Comparison of ENCODE assay signal across 13 cellular contexts in the genomic region with DNA sequence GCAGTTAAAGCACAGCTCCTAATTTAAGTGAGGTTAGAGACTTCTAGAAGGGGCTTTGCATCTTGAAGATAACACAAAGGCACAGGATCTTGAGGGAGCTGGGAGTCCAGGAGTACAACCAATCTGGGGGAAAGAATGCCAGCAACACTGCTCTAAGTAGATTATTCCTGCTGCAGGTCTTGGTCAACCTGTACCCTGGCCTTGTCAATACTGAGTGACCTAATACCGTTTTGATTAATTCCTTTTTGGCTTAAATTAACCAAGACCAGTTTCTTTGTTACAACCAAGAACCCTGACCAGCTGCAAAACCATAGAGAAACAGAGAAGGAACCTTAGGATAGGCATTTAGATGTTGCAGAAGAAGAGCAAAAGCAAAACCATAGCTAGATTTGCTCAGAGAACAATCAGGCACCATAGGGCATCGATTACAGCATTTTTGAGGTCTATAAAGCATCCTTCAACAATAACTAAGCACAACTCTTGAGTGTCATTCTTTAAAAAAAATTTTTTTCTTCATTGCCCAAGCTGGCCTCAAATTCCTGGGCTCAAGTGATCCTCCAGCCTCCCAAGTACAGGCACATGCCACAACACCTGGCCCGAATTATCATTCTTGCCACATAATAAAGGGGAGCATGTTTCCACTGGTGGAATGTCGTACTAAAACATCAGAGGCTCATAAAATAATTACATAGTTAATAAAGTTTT. TPM values are rescaled to one million over a fixed set of nuclear protein-coding genes. Genes with fewer than 3 reads are reported as not detected.
A peak's percentile ranks its signal among the peaks of the same experiment; 100 is the strongest.
DNase-seq lines count a peak whose midpoint lies in the region; TF ChIP-seq lines count a peak whose summit lies in the region.
"Had no signal": no experiment of that assay in that cellular context is flagged by ENCODE, and none has a peak within 500 bp of the region (broad histone marks: within the 10 kb centered on the region; RNA-seq: fewer than 3 reads in every experiment).

No MANE protein-coding gene starts in this region.

- H3K9me3 Mint-ChIP-seq in T-helper 2 cell treated with Interferon-gamma antibody and Interleukin-4, amounts not matched to agents 5 μg/mL and 100 μg/mL, for 36 hours, result no peaks in the 10 kb centered on the region
- no peaks in the 10 kb centered on the region for H3K9me3 Mint-ChIP-seq in Calu3 (ENCODE audit: low read depth, unreplicated experiment)
- H3K9me3 Mint-ChIP-seq: activated B cell treated with CpG ODN at 0.5 μM for 24 hours had no signal

- H3K4me1 ChIP-seq in OCI-LY1 (ENCODE audit: insufficient read depth, low read length, severe bottlenecking), result peaks cover 77% of the 10 kb centered on the region
- peaks cover 51 to 71% (median 62%) of the 10 kb centered on the region in 3 donors for H3K4me1 ChIP-seq in skeletal muscle tissue (ENCODE audit: control insufficient read depth in 3 of 3, insufficient read depth in 3 of 3, low read length in 3 of 3)

- H3K4me3 ChIP-seq in OCI-LY1 (ENCODE audit: low read depth, low read length, poor library complexity, severe bottlenecking), result no peak overlapping the region
- peak overlapping the region in 1 of 3 donors; percentile 28 for H3K4me3 ChIP-seq in skeletal muscle tissue (ENCODE audit: low read length in 3 of 3)
- H3K4me3 ChIP-seq: stomach had no signal

- intact Hi-C loops in Calu3 (cut with micrococcal nuclease; ENCODE audit: unreplicated experiment), result no loop called here

- no peaks in the 10 kb centered on the region for H3K27me3 ChIP-seq in OCI-LY1 (ENCODE audit: insufficient read depth, low read length)
- no peaks in the 10 kb centered on the region for H3K27me3 ChIP-seq in skeletal muscle tissue (ENCODE audit: control insufficient read depth in 3 of 3, insufficient read depth in 3 of 3, low read length in 3 of 3)
- H3K27me3 ChIP-seq: stomach had no signal

- H3F3A ChIP-seq in OCI-LY1 (ENCODE audit: insufficient read depth, low read length), result 0 out of 2 replicates have a peak, but pooled peaks cover 2% of the 10 kb centered on the region

- H3K4me2 ChIP-seq in OCI-LY1 (ENCODE audit: low read length), result peak overlapping the region; percentile 95

- CTCF ChIA-PET in Calu3 (lab: Charles Lee), result no interaction called here

- no peak for TF ChIP-seq CTCF in OCI-LY1 (IDR thresholded peaks at IDR 0.05; ENCODE audit: low read length)
- TF ChIP-seq CTCF in Calu3 (IDR thresholded peaks at IDR 0.05; ENCODE audit: unreplicated experiment), result no peak

- H2AFZ ChIP-seq in OCI-LY1 (ENCODE audit: low read length), result no peak overlapping the region

- H3K4me3 Mint-ChIP-seq in T-helper 2 cell treated with Interferon-gamma antibody and Interleukin-4, amounts not matched to agents 5 μg/mL and 100 μg/mL, for 36 hours, result peak overlapping the region; percentile 24
- no peak overlapping the region for H3K4me3 Mint-ChIP-seq in Calu3 (ENCODE audit: low read depth, unreplicated experiment)

- H3K27me3 Mint-ChIP-seq in T-helper 2 cell treated with Interferon-gamma antibody and Interleukin-4, amounts not matched to agents 5 μg/mL and 100 μg/mL, for 36 hours (ENCODE audit: low read depth), result no peaks in the 10 kb centered on the region
- no peaks in the 10 kb centered on the region for H3K27me3 Mint-ChIP-seq in Calu3 (ENCODE audit: unreplicated experiment)
- H3K27me3 Mint-ChIP-seq: activated B cell treated with CpG ODN at 0.5 μM for 24 hours had no signal

- peaks cover 71% of the 10 kb centered on the region for H3K4me1 Mint-ChIP-seq in T-helper 2 cell treated with Interferon-gamma antibody and Interleukin-4, amounts not matched to agents 5 μg/mL and 100 μg/mL, for 36 hours (ENCODE audit: low read depth)
- H3K4me1 Mint-ChIP-seq in Calu3 (ENCODE audit: low read depth, unreplicated experiment), result peaks cover 28% of the 10 kb centered on the region

- no TSS peak for BruUV-seq in Calu3 (replicated peaks; lab: Mats Ljungman, UMichigan)

- H3K27ac ChIP-seq in OCI-LY1 (ENCODE audit: low read depth, low read length, poor library complexity, severe bottlenecking), result peak overlapping the region; percentile 49
- peak overlapping the region; percentile 10 for H3K27ac ChIP-seq in skeletal muscle tissue (ENCODE audit: low read depth, low read length)
- H3K27ac ChIP-seq: epithelial cell of prostate had no signal

- no peaks in the 10 kb centered on the region for H3K9me2 ChIP-seq in OCI-LY1 (ENCODE audit: low read depth, low read length)

- H3K79me2 ChIP-seq in OCI-LY1 (ENCODE audit: insufficient read depth, low read length), result peaks cover 100% of the 10 kb centered on the region

- H3K36me3 ChIP-seq in OCI-LY1 (ENCODE audit: insufficient read depth, low read length), result peaks cover 64% of the 10 kb centered on the region
- peaks cover 0 to 3% (median 0%) of the 10 kb centered on the region in 3 donors for H3K36me3 ChIP-seq in skeletal muscle tissue (ENCODE audit: control insufficient read depth in 3 of 3, insufficient read depth in 3 of 3, low read length in 3 of 3)
- H3K36me3 ChIP-seq: stomach had no signal

- no peaks in the 10 kb centered on the region for H3K9me3 ChIP-seq in OCI-LY1 (ENCODE audit: low read length)
- no peaks in the 10 kb centered on the region for H3K9me3 ChIP-seq in skeletal muscle tissue (ENCODE audit: control insufficient read depth in 3 of 3, low read length in 3 of 3)
- H3K9me3 ChIP-seq: stomach had no signal

- peaks cover 17% of the 10 kb centered on the region for H4K20me1 ChIP-seq in OCI-LY1 (ENCODE audit: insufficient read depth, low read length)

- H3K27ac Mint-ChIP-seq in T-helper 2 cell treated with Interferon-gamma antibody and Interleukin-4, amounts not matched to agents 5 μg/mL and 100 μg/mL, for 36 hours, result no peak overlapping the region
- H3K27ac Mint-ChIP-seq in Calu3 (ENCODE audit: unreplicated experiment), result no peak overlapping the region

- DNase-seq in T-helper 2 cell treated with Interferon-gamma antibody and Interleukin-4, amounts not matched to agents 5 μg/mL and 100 μg/mL, for 36 hours (ENCODE audit: low spot score), result no peak
- DNase-seq in T-helper 2 cell, result no peak
- peak; percentile 24 for DNase-seq in iris pigment epithelial cell (ENCODE audit: low read depth)
- no peak for DNase-seq in Calu3
- no peak for DNase-seq in DMS 273 treated with DMSO at 0.1 percent for 48 hours (lab: John Stamatoyannopoulos, UW)
- no peak for DNase-seq in kidney glomerular epithelial cell (lab: John Stamatoyannopoulos, UW)
- DNase-seq: activated B cell treated with CpG ODN at 0.5 μM for 24 hours; NCI-H524; stimulated activated CD4-positive, alpha-beta T cell treated with anti-CD3 and anti-CD28 coated beads, Interleukin-4, amount 100 ng/mL, for 4 hours; stomach had no signal

- peak overlapping the region; percentile 4; the same call in 1 of the 2 replicates for H3K9ac ChIP-seq in OCI-LY1 (ENCODE audit: low read length)
- H3K9ac ChIP-seq in skeletal muscle tissue (ENCODE audit: low read depth in 1 of 3, low read length in 3 of 3), result peak overlapping the region in 1 of 3 donors; percentile 2

- peaks cover 30% of the 10 kb centered on the region for H3K36me3 Mint-ChIP-seq in T-helper 2 cell treated with Interferon-gamma antibody and Interleukin-4, amounts not matched to agents 5 μg/mL and 100 μg/mL, for 36 hours (ENCODE audit: low read depth)
- peaks cover 18% of the 10 kb centered on the region for H3K36me3 Mint-ChIP-seq in Calu3 (ENCODE audit: insufficient read depth, unreplicated experiment)

RNA-seq across cellular contexts. Expression of gene STARD7, which starts 6.3 kb away (rescaled TPM):
- total RNA-seq in skeletal muscle tissue (185 TPM), Calu3 (2022) (119 and 123 TPM in 2 replicates)

RNA-seq across cellular contexts. Expression of gene DUSP2, which starts 57.1 kb away (rescaled TPM):
- total RNA-seq in skeletal muscle tissue (4.2 TPM), Calu3 (2022) (4.1 and 5.9 TPM in 2 replicates)
